ENCODE assay signal across 16 cellular contexts in genomic region chr10:110793128-110793812, GRCh38.
DNase-seq lines count a peak whose midpoint lies in the region; ATAC-seq, FAIRE-seq and TF ChIP-seq lines count a peak whose summit lies in the region.
"Had no signal": no experiment of that assay in that cellular context is flagged by ENCODE, and none has a peak within 500 bp of the region (broad histone marks: within the 10 kb centered on the region; RNA-seq: fewer than 3 reads in every experiment).

No MANE protein-coding gene starts in this region.

- H3K4me1 ChIP-seq in OCI-LY3 (ENCODE audit: low read length) = peaks cover 10% of the 10 kb centered on the region
- peaks cover 8 to 91% (median 37%) of the 10 kb centered on the region in 9 donors for H3K4me1 ChIP-seq in heart right ventricle
- no peaks in the 10 kb centered on the region for H3K4me1 ChIP-seq in osteoblast (ENCODE audit: insufficient read depth, low read length)

- H3K9me3 ChIP-seq in OCI-LY3 (ENCODE audit: insufficient read depth, low read length) (no peaks in the 10 kb centered on the region), heart right ventricle (no peaks in the 10 kb centered on the region), osteoblast (ENCODE audit: low read depth, low read length) (no peaks in the 10 kb centered on the region)

- WGBS in heart right ventricle, 2 donors = 51 to 62% methylated on average over 9 of the region's 9 CpGs

- TF ChIP-seq CTCF in OCI-LY3 (IDR thresholded peaks at IDR 0.05; ENCODE audit: low read depth, low read length) = no peak
- TF ChIP-seq CTCF in heart right ventricle (IDR thresholded peaks at IDR 0.05) = no peak
- no peak for TF ChIP-seq CTCF in osteoblast (IDR thresholded peaks at IDR 0.05; ENCODE audit: extremely low read depth, low read depth, low read length)

- 0 out of 2 replicates have a peak overlapping the region, but pooled peaks have one; percentile 13 for H3K9ac ChIP-seq in OCI-LY3 (ENCODE audit: low read length)

- H3K27ac ChIP-seq in OCI-LY3 (ENCODE audit: low read length) = no peak overlapping the region
- peak overlapping the region in 9 of 10 donors; percentile 17 to 76 (median 70) for H3K27ac ChIP-seq in heart right ventricle
- H3K27ac ChIP-seq in osteoblast (ENCODE audit: low read depth, low read length) = no peak overlapping the region
- H3K27ac ChIP-seq: HL-60 had no signal

- H3K79me2 ChIP-seq in OCI-LY3 (ENCODE audit: low read length) (no peaks in the 10 kb centered on the region), osteoblast (ENCODE audit: insufficient read depth, low read length) (no peaks in the 10 kb centered on the region)

- no peaks in the 10 kb centered on the region for H4K20me1 ChIP-seq in OCI-LY3 (ENCODE audit: insufficient read depth, low read length)
- H4K20me1 ChIP-seq in osteoblast (ENCODE audit: insufficient read depth, low read length) = no peaks in the 10 kb centered on the region

- H2AFZ ChIP-seq in OCI-LY3 (ENCODE audit: low read depth, low read length) = peak overlapping the region; percentile 84
- peak overlapping the region; percentile 43 for H2AFZ ChIP-seq in osteoblast (ENCODE audit: low read length)

- intact Hi-C loops in heart right ventricle (cut with DNase I) = no loop called here

- H3K4me3 ChIP-seq in OCI-LY3 (ENCODE audit: low read length) = peak overlapping the region; percentile 46
- no peak overlapping the region for H3K4me3 ChIP-seq in heart right ventricle
- no peak overlapping the region for H3K4me3 ChIP-seq in osteoblast (ENCODE audit: insufficient read depth, low read length)

- peak overlapping the region; percentile 61 for H3K4me2 ChIP-seq in OCI-LY3 (ENCODE audit: low read length)
- H3K4me2 ChIP-seq in osteoblast (ENCODE audit: insufficient read depth, low read length) = peak overlapping the region; percentile 48

- no peaks in the 10 kb centered on the region for H3K36me3 ChIP-seq in OCI-LY3 (replicated peaks; ENCODE audit: low read depth, low read length)
- H3K36me3 ChIP-seq in heart right ventricle = peaks cover 0 to 27% (median 0%) of the 10 kb centered on the region in 9 donors
- no peaks in the 10 kb centered on the region for H3K36me3 ChIP-seq in osteoblast (ENCODE audit: insufficient read depth, low read length)

- DNase-seq in GM18507 (ENCODE audit: extremely low spot score, insufficient read length, low read depth) (no peak), heart right ventricle (no peak), osteoblast (ENCODE audit: insufficient read length, low spot score, missing footprints) (no peak), SW 1271 (lab: John Stamatoyannopoulos, UW) (no peak), NOMO-1 treated with DMSO at 0.1 percent for 48 hours (lab: John Stamatoyannopoulos, UW; ENCODE audit: unreplicated experiment) (no peak)
- DNase-seq in activated T-cell treated with anti-CD3 and anti-CD28 coated beads, Interleukin-2, amount 50 U/mL, for 1 hour = no peak
- DNase-seq: activated CD4-positive, alpha-beta T cell treated with anti-CD3 and anti-CD28 coated beads, Interleukin-2, amount 50 U/mL, for 1 hour; activated T-cell treated with anti-CD3 and anti-CD28 coated beads, Interleukin-2, amount 50 U/mL, for 72 hours; AML-193; Kasumi-1; T-helper 9 cell had no signal

- H3K27me3 ChIP-seq in OCI-LY3 (ENCODE audit: low read depth, low read length) (no peaks in the 10 kb centered on the region), heart right ventricle (no peaks in the 10 kb centered on the region), osteoblast (ENCODE audit: insufficient read depth, low read length) (peaks cover 17% of the 10 kb centered on the region)

- peak in 7 of 8 donors; percentile 7 to 62 (median 34) for ATAC-seq in heart right ventricle
- no peak for ATAC-seq in HG02970 (IDR thresholded peaks at IDR 0.05; ENCODE audit: low FRiP score, unreplicated experiment)
- ATAC-seq: activated T-cell treated with anti-CD3 and anti-CD28 coated beads, Interleukin-2, amount 50 U/mL, for 72 hours; HCT116 had no signal

- peak; percentile 21 for FAIRE-seq in GM18507 (lab: Jason Lieb, UNC)
- FAIRE-seq: colon had no signal

Comparison
In these comparisons a context has a peak if more than half of its experiments do, and no peak if none do; other contexts are left out.
1. H3K27ac ChIP-seq: peak in heart right ventricle (9 of 10); none in OCI-LY3 (single experiment) and osteoblast (single experiment).